Comparison of ENCODE assay signal across 21 cellular contexts in genomic region chr1:207223162-207223561, GRCh38.
DNase-seq lines count a peak whose midpoint lies in the region; ATAC-seq and TF ChIP-seq lines count a peak whose summit lies in the region.
"Had no signal": no experiment of that assay in that cellular context is flagged by ENCODE, and none has a peak within 500 bp of the region (broad histone marks: within the 10 kb centered on the region; RNA-seq: fewer than 3 reads in every experiment).

No MANE protein-coding gene starts in this region.

- CTCF ChIA-PET in RWPE1 (lab: Yijun Ruan, JAX) = no interaction called here

- TF ChIP-seq CTCF in RWPE1 (conservative IDR thresholded peaks at IDR 0.05; ENCODE audit: low read depth) (no peak), epithelial cell of esophagus (IDR thresholded peaks at IDR 0.05; ENCODE audit: insufficient read depth, low read depth, low read length, missing control alignments) (no peak), upper lobe of right lung (IDR thresholded peaks at IDR 0.05) (no peak)

- POLR2A ChIA-PET in RWPE1 (lab: Yijun Ruan, JAX; ENCODE audit: low non-redundant PET) = no interaction called here

- no peaks in the 10 kb centered on the region for H3K36me3 ChIP-seq in upper lobe of right lung
- H3K36me3 ChIP-seq: Peyer's patch had no signal

- no peak for ATAC-seq in upper lobe of right lung
- ATAC-seq in HG03045 (IDR thresholded peaks at IDR 0.05; ENCODE audit: unreplicated experiment) = no peak
- no peak for ATAC-seq in right cardiac atrium
- ATAC-seq: GM23338 had no signal

- H3K4me3 ChIP-seq in epithelial cell of esophagus (ENCODE audit: low read length) (no peak overlapping the region), upper lobe of right lung (no peak overlapping the region), right cardiac atrium (ENCODE audit: low read length) (no peak overlapping the region)
- H3K4me3 ChIP-seq: GM23338, Peyer's patch had no signal

- WGBS in right cardiac atrium = 64% methylated on average over 2 of the region's 2 CpGs

- DNase-seq in HT1080 (ENCODE audit: low read depth) (peak; percentile 40), RWPE1 (ENCODE audit: low spot score) (peak; percentile 23), epithelial cell of esophagus (ENCODE audit: low read depth) (peak; percentile 42), upper lobe of right lung (no peak), right cardiac atrium (no peak), HK-2 (ENCODE audit: unreplicated experiment) (no peak)
- DNase-seq: AML-193, COR-L47, GF-D8, HCEC 1CT, KBM-7, MV-4-11, NCI-H187, NCI-H2227 treated with DMSO at 0.1 percent for 48 hours, NCI-H524, NCI-H82, Peyer's patch, Right ventricle myocardium superior had no signal

- H3K27me3 ChIP-seq in upper lobe of right lung (no peaks in the 10 kb centered on the region), right cardiac atrium (ENCODE audit: control insufficient read depth, insufficient read depth) (no peaks in the 10 kb centered on the region)
- H3K27me3 ChIP-seq: Peyer's patch had no signal

- peaks cover 11% of the 10 kb centered on the region for H3K4me1 ChIP-seq in upper lobe of right lung
- H3K4me1 ChIP-seq in right cardiac atrium (ENCODE audit: control insufficient read depth, insufficient read depth, low read length) = no peaks in the 10 kb centered on the region
- H3K4me1 ChIP-seq: Peyer's patch had no signal

- intact Hi-C loops in upper lobe of right lung (cut with DNase I) (no loop called here), right cardiac atrium (cut with DNase I) (no loop called here)

- H3K27ac ChIP-seq in RWPE1 (no peak overlapping the region), upper lobe of right lung (peak overlapping the region; percentile 47), right cardiac atrium (ENCODE audit: low read length) (no peak overlapping the region)
- H3K27ac ChIP-seq: C4-2B, Peyer's patch had no signal

- H3K9me3 ChIP-seq in upper lobe of right lung = no peaks in the 10 kb centered on the region
- no peaks in the 10 kb centered on the region for H3K9me3 ChIP-seq in right cardiac atrium (ENCODE audit: control insufficient read depth, low read length)
- H3K9me3 ChIP-seq: Peyer's patch had no signal

Comparison
In these comparisons a context has a peak if more than half of its experiments do, and no peak if none do; other contexts are left out.
1. DNase-seq: peak in HT1080 (single experiment), RWPE1 (single experiment) and epithelial cell of esophagus (single experiment); none in upper lobe of right lung (single experiment), right cardiac atrium (0 of 3) and HK-2 (single experiment).